12 cellular contexts compared by ENCODE assay signal in genomic region chr17:9465216-9465921, GRCh38.
DNase-seq lines count a peak whose midpoint lies in the region; TF ChIP-seq lines count a peak whose summit lies in the region.
"Had no signal": no experiment of that assay in that cellular context is flagged by ENCODE, and none has a peak within 500 bp of the region (broad histone marks: within the 10 kb centered on the region; RNA-seq: fewer than 3 reads in every experiment).

No MANE protein-coding gene starts in this region.

- in situ Hi-C loops in ACHN (cut with HindIII; ENCODE audit: low pct_ligation_motif_present, low pct_unique_long_range_greater_than_20kb, low sequenced_read_pairs): no loop called here

- peak; percentile 1 for DNase-seq in NCI-H2171 treated with DMSO at 0.1 percent for 48 hours (lab: John Stamatoyannopoulos, UW)
- DNase-seq in NCI-H2171 (lab: John Stamatoyannopoulos, UW): no peak
- no peak for DNase-seq in glutamatergic neuron
- DNase-seq in superior temporal gyrus (ENCODE audit: extremely low spot score): peak; percentile 32
- no peak for DNase-seq in ACHN
- DNase-seq in SW480 (ENCODE audit: low spot score): no peak
- no peak for DNase-seq in NCI-H345 (lab: John Stamatoyannopoulos, UW)
- DNase-seq: GF-D8, NCI-H1048, RPMI8226, thyroid gland had no signal

- H3K27me3 Mint-ChIP-seq in brain (no peaks in the 10 kb centered on the region), glutamatergic neuron (ENCODE audit: unreplicated experiment) (no peaks in the 10 kb centered on the region)

- H3K9me3 Mint-ChIP-seq in brain (peaks cover 0 to 8% (median 0%) of the 10 kb centered on the region in 5 experiments), glutamatergic neuron (ENCODE audit: unreplicated experiment) (no peaks in the 10 kb centered on the region)

- H3K27ac Mint-ChIP-seq in brain: peak overlapping the region in 3 of 5 experiments; percentile 61 to 83 (median 69)
- peak overlapping the region; percentile 44 for H3K27ac Mint-ChIP-seq in glutamatergic neuron (ENCODE audit: unreplicated experiment)

- H3K36me3 Mint-ChIP-seq in brain (peaks cover 11% of the 10 kb centered on the region), glutamatergic neuron (ENCODE audit: unreplicated experiment) (peaks cover 5% of the 10 kb centered on the region)

- H3K4me1 Mint-ChIP-seq in brain: peaks cover 30% of the 10 kb centered on the region
- peaks cover 23% of the 10 kb centered on the region for H3K4me1 Mint-ChIP-seq in glutamatergic neuron (ENCODE audit: low read depth, unreplicated experiment)

- peak overlapping the region in 1 of 5 experiments; percentile 6 for H3K4me3 Mint-ChIP-seq in brain
- no peak overlapping the region for H3K4me3 Mint-ChIP-seq in glutamatergic neuron (ENCODE audit: unreplicated experiment)

- TF ChIP-seq CTCF in brain (conservative IDR thresholded peaks at IDR 0.05): no peak
- no peak for TF ChIP-seq CTCF in glutamatergic neuron (IDR thresholded peaks at IDR 0.05; ENCODE audit: partially characterized antibody, unreplicated experiment)

Comparison
In these comparisons a context has a peak if more than half of its experiments do, and no peak if none do; other contexts are left out.
1. DNase-seq: peak in NCI-H2171 treated with DMSO at 0.1 percent for 48 hours (single experiment) and superior temporal gyrus (single experiment); none in NCI-H2171 (single experiment), glutamatergic neuron (single experiment), ACHN (single experiment), SW480 (single experiment) and NCI-H345 (single experiment).